In genomic region chr18:47701133-47701532, GRCh38 we compare ENCODE assay signal across 1 cellular context.
TF ChIP-seq lines count a peak whose summit lies in the region.

No MANE protein-coding gene starts in this region.

TF ChIP-seq in K562, 482 proteins besides CTCF, POLR2A, EP300 and RAD21 (continued from another document):
- TF ChIP-seq HDAC1 (IDR thresholded peaks at IDR 0.05) (no peak), E2F3 (CRISPR knock-in tag; IDR thresholded peaks at IDR 0.05) (no peak), ZKSCAN1 (IDR thresholded peaks at IDR 0.05; ENCODE audit: low read depth, low read length) (no peak), FOXA3 (CRISPR knock-in tag; conservative IDR thresholded peaks at IDR 0.05 in 1 of 2, IDR thresholded peaks at IDR 0.05 in 1 of 2) (no peak), ARID4B (CRISPR knock-in tag; IDR thresholded peaks at IDR 0.05) (no peak), MAFG (tag; conservative IDR thresholded peaks at IDR 0.05) (peak; percentile 45), ZNF551 (CRISPR knock-in tag; IDR thresholded peaks at IDR 0.05) (no peak), FOXA1 (IDR thresholded peaks at IDR 0.05; ENCODE audit: borderline replicate concordance) (no peak), PHB2 (IDR thresholded peaks at IDR 0.05; ENCODE audit: low read depth) (no peak), ZBTB49 (CRISPR knock-in tag; IDR thresholded peaks at IDR 0.05; ENCODE audit: borderline replicate concordance) (no peak), ZNF75A (CRISPR knock-in tag; IDR thresholded peaks at IDR 0.05) (no peak), ZNF644 (tag; IDR thresholded peaks at IDR 0.05; ENCODE audit: low read depth) (no peak), MAFF (IDR thresholded peaks at IDR 0.05; ENCODE audit: low read length) (peak; percentile 76), PRPF4 (IDR thresholded peaks at IDR 0.05; ENCODE audit: insufficient read depth, low read depth, low read length, poor library complexity, severe bottlenecking) (no peak), LEF1 (IDR thresholded peaks at IDR 0.05) (no peak), PHF20 (IDR thresholded peaks at IDR 0.05; ENCODE audit: partially characterized antibody) (no peak), RNF219 (CRISPR knock-in tag; IDR thresholded peaks at IDR 0.05) (no peak), CXXC5 (CRISPR knock-in tag; IDR thresholded peaks at IDR 0.05) (no peak), USF2 (CRISPR knock-in tag; IDR thresholded peaks at IDR 0.05) (no peak), ZNF316 (IDR thresholded peaks at IDR 0.05) (peak; percentile 60; the same call in 1 of the 2 replicates)
